In genomic region chr12:104138747-104139186, GRCh38 we compare ENCODE assay signal across 9 cellular contexts. TPM values are rescaled to one million over a fixed set of nuclear protein-coding genes. Genes with fewer than 3 reads are reported as not detected.
DNase-seq lines count a peak whose midpoint lies in the region; ATAC-seq, FAIRE-seq and TF ChIP-seq lines count a peak whose summit lies in the region.
"Had no signal": no experiment of that assay in that cellular context is flagged by ENCODE, and none has a peak within 500 bp of the region (broad histone marks: within the 10 kb centered on the region; RNA-seq: fewer than 3 reads in every experiment).

No MANE protein-coding gene starts in this region.

- H2AK5ac ChIP-seq in mesenchymal stem cell (ENCODE audit: low read length, severe bottlenecking): no peak overlapping the region

- H3K9ac ChIP-seq in HUES64 (ENCODE audit: low read depth, low read length): peak overlapping the region; percentile 75
- H3K9ac ChIP-seq in mesenchymal stem cell (ENCODE audit: low read length): peak overlapping the region; percentile 85

- no peak for TF ChIP-seq CTCF in A673 (conservative IDR thresholded peaks at IDR 0.05; ENCODE audit: low read depth, low read length)

- peak overlapping the region; percentile 94 for H4K91ac ChIP-seq in mesenchymal stem cell (ENCODE audit: low read length)

- 39% methylated on average over 8 of the region's 9 CpGs for WGBS in HUES64
- WGBS in mesenchymal stem cell: 47% methylated on average over 8 of the region's 9 CpGs

- peak overlapping the region; percentile 88 to 98 for H3K18ac ChIP-seq in mesenchymal stem cell (ENCODE audit: low read depth in 1 of 2, low read length in 2 of 2)

- H3K9me3 ChIP-seq in A673 (ENCODE audit: low read depth, low read length, poor library complexity, severe bottlenecking) (no peaks in the 10 kb centered on the region), HUES64 (ENCODE audit: insufficient read depth, low read depth, low read length) (no peaks in the 10 kb centered on the region), mesenchymal stem cell (ENCODE audit: control insufficient read depth, low read length) (no peaks in the 10 kb centered on the region)

- H3K79me1 ChIP-seq in mesenchymal stem cell (replicated peaks; ENCODE audit: low read length, poor library complexity, severe bottlenecking): peaks cover 6% of the 10 kb centered on the region

- H3K4me3 ChIP-seq in A673 (ENCODE audit: low read depth, low read length, poor library complexity, severe bottlenecking) (peak overlapping the region; percentile 28), HUES64 (ENCODE audit: low read length) (peak overlapping the region; percentile 52), mesenchymal stem cell (ENCODE audit: insufficient read depth in 1 of 2, low read depth in 1 of 2, low read length in 2 of 2) (peak overlapping the region; percentile 54 to 71)

- peak overlapping the region; percentile 64 to 94 for H3K4ac ChIP-seq in mesenchymal stem cell (ENCODE audit: low read depth in 1 of 2, low read length in 2 of 2)

- ATAC-seq in HG03571 (IDR thresholded peaks at IDR 0.05; ENCODE audit: unreplicated experiment): no peak

- peak overlapping the region; percentile 43 for H2AFZ ChIP-seq in mesenchymal stem cell (ENCODE audit: low read depth, low read length)

- POLR2A ChIA-PET in A673 (lab: Charles Lee; ENCODE audit: low non-redundant PET): no interaction called here

- H4K8ac ChIP-seq in mesenchymal stem cell (ENCODE audit: low read length): peak overlapping the region; percentile 98

- CTCF ChIA-PET in A673 (lab: Charles Lee): interaction anchor here (0.6 kb wide), 1 partner anchor 30 kb away, joined by 6 read pairs; no protein-coding TSS in a partner anchor

- H3K23ac ChIP-seq in mesenchymal stem cell (ENCODE audit: low read length in 2 of 2): no peak overlapping the region

- no peak overlapping the region for H3K14ac ChIP-seq in mesenchymal stem cell (ENCODE audit: low read length in 2 of 2)

- intact Hi-C loops in A673 (cut with micrococcal nuclease; ENCODE audit: unreplicated experiment): no loop called here

- BruUV-seq in A673 (replicated peaks; lab: Mats Ljungman, UMichigan): TSS peak; percentile 84

- no peaks in the 10 kb centered on the region for H3K36me3 ChIP-seq in A673 (ENCODE audit: insufficient read depth, low read length, poor library complexity, severe bottlenecking)
- H3K36me3 ChIP-seq in HUES64 (ENCODE audit: insufficient read depth, low read length): peaks cover 13% of the 10 kb centered on the region
- H3K36me3 ChIP-seq in mesenchymal stem cell (ENCODE audit: control insufficient read depth in 1 of 2, insufficient read depth in 2 of 2, low read depth in 1 of 2, low read length in 2 of 2): peaks cover 0 to 14% of the 10 kb centered on the region in 2 experiments

- H3K27me3 ChIP-seq in A673 (replicated peaks; ENCODE audit: insufficient read depth, low read depth, low read length, poor library complexity): no peaks in the 10 kb centered on the region
- H3K27me3 ChIP-seq in HUES64 (ENCODE audit: insufficient read depth, low read length): peaks cover 5% of the 10 kb centered on the region; the same call in 1 of the 2 replicates
- H3K27me3 ChIP-seq in mesenchymal stem cell (ENCODE audit: control insufficient read depth in 1 of 2, insufficient read depth in 1 of 2, low read length in 2 of 2): no peaks in the 10 kb centered on the region

- DNase-seq in A673 (ENCODE audit: low spot score) (no peak), cerebellum (ENCODE audit: low spot score) (peak; percentile 34), mesenchymal stem cell (no peak), T1000 (lab: John Stamatoyannopoulos, UW) (no peak), urothelium cell line (ENCODE audit: low spot score) (no peak)
- no peak for DNase-seq in activated CD4-positive, alpha-beta T cell treated with anti-CD3 and anti-CD28 coated beads for 48 hours

- H3K4me1 ChIP-seq in A673 (ENCODE audit: insufficient read depth, low read length, poor library complexity, severe bottlenecking): peaks cover 23% of the 10 kb centered on the region
- peaks cover 25% of the 10 kb centered on the region for H3K4me1 ChIP-seq in HUES64 (ENCODE audit: insufficient read depth, low read length)
- H3K4me1 ChIP-seq in mesenchymal stem cell (ENCODE audit: control insufficient read depth, insufficient read depth, low read depth, low read length): peaks cover 8% of the 10 kb centered on the region

- H2BK120ac ChIP-seq in mesenchymal stem cell (ENCODE audit: low read depth, low read length): peak overlapping the region; percentile 89

- peak overlapping the region; percentile 63 to 88 for H2BK12ac ChIP-seq in mesenchymal stem cell (ENCODE audit: low read length in 2 of 2)

- H3K27ac ChIP-seq in A673 (ENCODE audit: low read depth, low read length, poor library complexity, severe bottlenecking) (peak overlapping the region; percentile 67), HUES64 (ENCODE audit: low read depth, low read length) (peak overlapping the region; percentile 75; the same call in 1 of the 2 replicates), mesenchymal stem cell (ENCODE audit: low read length, poor library complexity, severe bottlenecking) (no peak overlapping the region)

- H2BK15ac ChIP-seq in mesenchymal stem cell (ENCODE audit: low read depth, poor library complexity, severe bottlenecking): no peak overlapping the region

- H3K4me2 ChIP-seq in mesenchymal stem cell (ENCODE audit: low read length, poor library complexity, severe bottlenecking): peak overlapping the region; percentile 89

- FAIRE-seq in urothelium cell line (lab: Jason Lieb, UNC): no peak
- FAIRE-seq: endometrium had no signal

- H2BK5ac ChIP-seq in mesenchymal stem cell (ENCODE audit: low read depth, low read length, poor library complexity, severe bottlenecking): no peak overlapping the region

RNA-seq across cellular contexts. Expression of gene NFYB, which starts 0.8 kb away (rescaled TPM):
- total RNA-seq in A673 (2021) (28.1 and 29.0 TPM in 2 replicates), cerebellum (33.8 TPM)
- polyA plus RNA-seq in HUES64 (2013, experiment 1 of 2): 58.1 TPM
- polyA plus RNA-seq in HUES64 (2013, experiment 2 of 2): 60.0 TPM
- 11.7 TPM for polyA plus RNA-seq in mesenchymal stem cell (2013, experiment 1 of 2)
- 10.7 TPM for polyA plus RNA-seq in mesenchymal stem cell (2013, experiment 2 of 2)
